Comparison of ENCODE assay signal across 8 cellular contexts in the genomic region with DNA sequence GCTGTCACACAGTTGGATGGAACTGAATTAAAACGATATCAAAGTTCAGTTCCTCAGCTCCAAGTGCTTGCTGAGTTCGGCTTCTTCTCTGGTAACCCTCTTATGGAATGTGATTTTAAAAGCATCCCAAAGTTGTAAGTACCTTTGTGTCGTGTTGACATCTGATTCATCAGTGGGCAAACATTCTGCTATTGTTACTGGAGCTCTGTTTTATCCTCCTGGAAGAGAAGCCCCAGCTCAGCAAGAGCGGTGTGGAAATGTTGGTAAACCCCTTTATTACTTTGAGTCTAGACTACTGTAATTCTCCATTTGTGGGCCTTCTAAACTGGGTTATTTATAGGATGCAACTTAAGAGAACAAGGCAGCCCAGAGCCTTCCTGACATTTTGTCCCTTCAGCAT.
"Had no signal": no experiment of that assay in that cellular context is flagged by ENCODE, and none has a peak within 500 bp of the region (broad histone marks: within the 10 kb centered on the region; RNA-seq: fewer than 3 reads in every experiment).

No MANE protein-coding gene starts in this region.

- H3K4me3 ChIP-seq: GM23338 had no signal

- DNase-seq: H9, HCEC 1CT, KBM-7 had no signal

- H3K27ac ChIP-seq: HL-60 had no signal

- ATAC-seq: GM23338, HepG2 had no signal

- H3K4me2 ChIP-seq: GM23338 had no signal

- FAIRE-seq: H1, H54, HepG2 had no signal

- H2AFZ ChIP-seq: GM23338 had no signal
